Comparison of ENCODE assay signal across 17 cellular contexts in the genomic region with DNA sequence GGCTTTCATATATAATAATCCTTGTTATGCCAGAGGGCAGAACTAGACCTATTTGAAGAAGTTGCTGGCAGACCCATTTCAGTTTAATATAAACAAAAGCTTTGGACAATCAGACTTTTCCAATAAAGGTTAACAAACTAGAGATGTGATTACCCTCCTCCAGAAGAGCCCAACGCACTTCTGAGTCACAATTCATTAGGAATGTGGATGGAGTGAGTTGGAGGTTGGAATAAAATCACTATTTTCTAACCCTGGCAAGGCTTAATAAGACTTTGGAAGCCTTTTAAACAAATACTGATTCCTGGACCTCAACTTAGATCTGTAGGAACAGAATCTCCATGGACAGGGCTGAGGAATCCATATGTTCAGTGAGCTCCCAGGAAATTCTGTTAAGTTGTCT.
"Had no signal": no experiment of that assay in that cellular context is flagged by ENCODE, and none has a peak within 500 bp of the region (broad histone marks: within the 10 kb centered on the region; RNA-seq: fewer than 3 reads in every experiment).

No MANE protein-coding gene starts in this region.

- H3K27ac Mint-ChIP-seq: activated CD4-positive, alpha-beta memory T cell treated with anti-CD3 and anti-CD28 coated beads, Interleukin-2, amount 10 ng/mL, durations not matched to agents 7 days and 5 days; activated CD4-positive, alpha-beta T cell treated with anti-CD3 and anti-CD28 coated beads for 36 hours; activated naive CD4-positive, alpha-beta T cell treated with anti-CD3 and anti-CD28 coated beads, Interleukin-2, amount 50 U/mL, for 24 hours; activated T-cell treated with anti-CD3 and anti-CD28 coated beads, Interleukin-2, amount 50 U/mL, for 24 hours; immature natural killer cell; nephron had no signal

- H3K4me1 ChIP-seq: esophagus squamous epithelium, psoas muscle, upper lobe of right lung had no signal

- H3K36me3 ChIP-seq: brain microvascular endothelial cell, esophagus squamous epithelium, right lobe of liver, thoracic aorta, upper lobe of right lung, WERI-Rb-1 had no signal

- H3K9me3 ChIP-seq: esophagus squamous epithelium, psoas muscle, right lobe of liver, thoracic aorta, upper lobe of right lung had no signal

- H3K4me3 ChIP-seq: esophagus squamous epithelium, psoas muscle, right lobe of liver, thoracic aorta, upper lobe of right lung had no signal

- H3K36me3 Mint-ChIP-seq: activated naive CD4-positive, alpha-beta T cell treated with anti-CD3 and anti-CD28 coated beads, Interleukin-2, amount 50 U/mL, for 24 hours; immature natural killer cell had no signal

- ATAC-seq: activated CD4-positive, alpha-beta T cell treated with anti-CD3 and anti-CD28 coated beads for 36 hours; psoas muscle; right lobe of liver; upper lobe of right lung had no signal

- H3K4me1 Mint-ChIP-seq: activated CD4-positive, alpha-beta memory T cell treated with anti-CD3 and anti-CD28 coated beads, Interleukin-2, amount 10 ng/mL, durations not matched to agents 7 days and 5 days; activated CD4-positive, alpha-beta T cell treated with anti-CD3 and anti-CD28 coated beads for 36 hours; immature natural killer cell; nephron had no signal

- H3K27ac ChIP-seq: brain microvascular endothelial cell, esophagus squamous epithelium, psoas muscle, thoracic aorta, upper lobe of right lung, WERI-Rb-1 had no signal

- H3K27me3 ChIP-seq: brain microvascular endothelial cell, esophagus squamous epithelium, right lobe of liver, upper lobe of right lung had no signal

- DNase-seq: activated CD4-positive, alpha-beta memory T cell treated with anti-CD3 and anti-CD28 coated beads, Interleukin-2, amount 10 ng/mL, durations not matched to agents 7 days and 5 days; activated CD4-positive, alpha-beta T cell treated with anti-CD3 and anti-CD28 coated beads for 36 hours; activated effector memory CD4-positive, alpha-beta T cell treated with Interleukin-2 at 50 U/mL for 16 hours; activated T-cell treated with anti-CD3 and anti-CD28 coated beads, Interleukin-2, amount 50 U/mL, for 24 hours; brain microvascular endothelial cell; effector CD8-positive, alpha-beta T cell; esophagus squamous epithelium; head of caudate nucleus; immature natural killer cell; occipital lobe; psoas muscle; right lobe of liver; upper lobe of right lung; WERI-Rb-1 had no signal

- H3K9me3 Mint-ChIP-seq: activated CD4-positive, alpha-beta memory T cell treated with anti-CD3 and anti-CD28 coated beads, Interleukin-2, amount 10 ng/mL, durations not matched to agents 7 days and 5 days; activated naive CD4-positive, alpha-beta T cell treated with anti-CD3 and anti-CD28 coated beads, Interleukin-2, amount 50 U/mL, for 24 hours; activated T-cell treated with anti-CD3 and anti-CD28 coated beads, Interleukin-2, amount 50 U/mL, for 24 hours; immature natural killer cell; nephron had no signal

- H3K4me3 Mint-ChIP-seq: activated CD4-positive, alpha-beta memory T cell treated with anti-CD3 and anti-CD28 coated beads, Interleukin-2, amount 10 ng/mL, durations not matched to agents 7 days and 5 days; activated CD4-positive, alpha-beta T cell treated with anti-CD3 and anti-CD28 coated beads for 36 hours; activated naive CD4-positive, alpha-beta T cell treated with anti-CD3 and anti-CD28 coated beads, Interleukin-2, amount 50 U/mL, for 24 hours; activated T-cell treated with anti-CD3 and anti-CD28 coated beads, Interleukin-2, amount 50 U/mL, for 24 hours; immature natural killer cell; nephron had no signal
